Comparison of ENCODE assay signal across 15 cellular contexts in the genomic region with DNA sequence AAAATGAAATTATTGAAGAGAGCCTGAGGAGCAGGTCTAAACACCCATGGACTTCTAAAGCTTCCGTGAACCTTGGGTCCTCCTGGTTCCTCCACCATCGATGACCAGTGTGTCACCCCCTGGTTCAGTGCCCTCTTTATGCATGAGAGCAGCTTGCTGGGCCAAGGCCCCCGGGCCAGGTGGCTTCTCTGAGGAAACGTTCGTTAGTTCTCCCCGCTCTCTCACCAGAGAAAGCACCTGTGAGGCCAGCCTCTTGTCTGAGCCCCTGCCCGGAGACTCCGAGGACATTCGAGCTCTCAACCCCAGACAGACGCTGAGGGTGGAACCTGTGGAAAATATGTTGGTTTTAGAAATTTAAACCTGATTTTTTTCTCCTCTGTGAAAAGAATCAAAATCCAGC.
DNase-seq lines count a peak whose midpoint lies in the region; ATAC-seq, FAIRE-seq and TF ChIP-seq lines count a peak whose summit lies in the region.
"Had no signal": no experiment of that assay in that cellular context is flagged by ENCODE, and none has a peak within 500 bp of the region (broad histone marks: within the 10 kb centered on the region; RNA-seq: fewer than 3 reads in every experiment).

No MANE protein-coding gene starts in this region.

- TF ChIP-seq CTCF in GM23338 (conservative IDR thresholded peaks at IDR 0.05; ENCODE audit: low read depth in 2 of 2) = no peak
- TF ChIP-seq CTCF in neural cell (IDR thresholded peaks at IDR 0.05; ENCODE audit: poor library complexity, severe bottlenecking) = no peak
- TF ChIP-seq CTCF in type B pancreatic cell (conservative IDR thresholded peaks at IDR 0.05) = no peak
- TF ChIP-seq CTCF in pancreas (IDR thresholded peaks at IDR 0.05) = no peak

- H2AFZ ChIP-seq in GM23338 = no peak overlapping the region
- no peak overlapping the region for H2AFZ ChIP-seq in neural cell (ENCODE audit: low read depth, low read length)

- H3K4me3 ChIP-seq in BLaER1 (no peak overlapping the region), GM23338 (no peak overlapping the region), neural cell (ENCODE audit: low read length) (no peak overlapping the region), pancreas (no peak overlapping the region)
- H3K4me3 ChIP-seq: A549, GM12878, HAP-1 had no signal

- ATAC-seq in GM23338 = no peak
- no peak for ATAC-seq in pancreas
- ATAC-seq: A549, GM12878 had no signal

- no peak overlapping the region for H3K9ac ChIP-seq in BLaER1
- H3K9ac ChIP-seq in neural cell (ENCODE audit: low read length) = no peak overlapping the region

- H3K4me1 Mint-ChIP-seq in GM23338 (peaks cover 55% of the 10 kb centered on the region), type B pancreatic cell (ENCODE audit: unreplicated experiment) (peaks cover 35% of the 10 kb centered on the region)
- H3K4me1 Mint-ChIP-seq: CD4-positive, CD25-positive, alpha-beta regulatory T cell had no signal

- H3K9me3 ChIP-seq in BLaER1 (no peaks in the 10 kb centered on the region), neural cell (ENCODE audit: low read length) (no peaks in the 10 kb centered on the region), pancreas (no peaks in the 10 kb centered on the region)
- H3K9me3 ChIP-seq: A549, HAP-1 had no signal

- H3K27ac ChIP-seq in BLaER1 (no peak overlapping the region), GM23338 (ENCODE audit: low read depth) (no peak overlapping the region), neural cell (ENCODE audit: low read length) (peak overlapping the region; percentile 65), pancreas (no peak overlapping the region)
- H3K27ac ChIP-seq: A549, HL-60 had no signal

- H3K79me2 ChIP-seq in GM23338 (replicated peaks; ENCODE audit: insufficient read depth) (peaks cover 73% of the 10 kb centered on the region), neural cell (replicated peaks; ENCODE audit: insufficient read depth, low read length) (peaks cover 11% of the 10 kb centered on the region)

- FAIRE-seq in pancreas (lab: Jason Lieb, UNC) = no peak
- FAIRE-seq: A549, GM18507, H1 had no signal

- H3K9me2 ChIP-seq in GM23338 (ENCODE audit: insufficient read depth) (no peaks in the 10 kb centered on the region), neural cell (ENCODE audit: insufficient read depth, low read length) (no peaks in the 10 kb centered on the region)

- H3F3A ChIP-seq in GM23338 (replicated peaks; ENCODE audit: low read depth) (no peaks in the 10 kb centered on the region), neural cell (ENCODE audit: insufficient read depth, low read length, poor library complexity, severe bottlenecking) (no peaks in the 10 kb centered on the region)

- no peak for TF ChIP-seq RAD21 in neural cell (conservative IDR thresholded peaks at IDR 0.05)

- H3K27ac Mint-ChIP-seq in GM23338 (peak overlapping the region; percentile 19; the same call in 1 of the 2 replicates), type B pancreatic cell (peak overlapping the region; percentile 10)
- H3K27ac Mint-ChIP-seq: CD4-positive, CD25-positive, alpha-beta regulatory T cell had no signal

- H3K36me3 ChIP-seq in BLaER1 = no peaks in the 10 kb centered on the region
- no peaks in the 10 kb centered on the region for H3K36me3 ChIP-seq in GM23338 (ENCODE audit: insufficient read depth)
- no peaks in the 10 kb centered on the region for H3K36me3 ChIP-seq in neural cell (ENCODE audit: insufficient read depth, low read length)
- no peaks in the 10 kb centered on the region for H3K36me3 ChIP-seq in pancreas
- H3K36me3 ChIP-seq: HAP-1 had no signal

- DNase-seq in GM23338 (ENCODE audit: low spot score) (no peak), type B pancreatic cell (ENCODE audit: extremely low spot score, unreplicated experiment) (no peak), pancreas (no peak), DMS53 treated with DMSO at 0.1 percent for 48 hours (lab: John Stamatoyannopoulos, UW; ENCODE audit: unreplicated experiment) (no peak)
- DNase-seq in stimulated activated CD4-positive, alpha-beta T cell treated with anti-CD3 and anti-CD28 coated beads, Interleukin-15, amount 100 ng/mL, for 24 hours = no peak
- DNase-seq: CD4-positive, CD25-positive, alpha-beta regulatory T cell; DMS53 had no signal

- H3K9me3 Mint-ChIP-seq in GM23338 (no peaks in the 10 kb centered on the region), type B pancreatic cell (no peaks in the 10 kb centered on the region)

- H3K4me1 ChIP-seq in BLaER1 (peaks cover 45% of the 10 kb centered on the region), GM23338 (ENCODE audit: insufficient read depth) (peaks cover 41% of the 10 kb centered on the region), pancreas (no peaks in the 10 kb centered on the region)

- H3K4me3 Mint-ChIP-seq in GM23338 (no peak overlapping the region), type B pancreatic cell (no peak overlapping the region)
- H3K4me3 Mint-ChIP-seq: CD4-positive, CD25-positive, alpha-beta regulatory T cell had no signal

- H3K36me3 Mint-ChIP-seq in GM23338 (ENCODE audit: low read depth) (peaks cover 3% of the 10 kb centered on the region; the same call in 1 of the 3 replicates), type B pancreatic cell (no peaks in the 10 kb centered on the region)
- H3K36me3 Mint-ChIP-seq: CD4-positive, CD25-positive, alpha-beta regulatory T cell had no signal

- H3K4me2 ChIP-seq in BLaER1 (peak overlapping the region; percentile 41), GM23338 (no peak overlapping the region), neural cell (ENCODE audit: low read length) (no peak overlapping the region)
- H3K4me2 ChIP-seq: A549 had no signal

- WGBS in pancreas, 2 donors = 78 to 88% methylated on average over 10 of the region's 10 CpGs

- H3K27me3 Mint-ChIP-seq in GM23338 (ENCODE audit: insufficient read depth, low read depth, poor library complexity) (no peaks in the 10 kb centered on the region), type B pancreatic cell (peaks cover 8% of the 10 kb centered on the region)
- H3K27me3 Mint-ChIP-seq: CD4-positive, CD25-positive, alpha-beta regulatory T cell had no signal

- no peak for TF ChIP-seq EP300 in neural cell (conservative IDR thresholded peaks at IDR 0.05; ENCODE audit: poor library complexity, severe bottlenecking)

- H4K20me1 ChIP-seq in BLaER1 (no peaks in the 10 kb centered on the region), GM23338 (replicated peaks; ENCODE audit: insufficient read depth) (peaks cover 19% of the 10 kb centered on the region), neural cell (ENCODE audit: insufficient read depth) (no peaks in the 10 kb centered on the region)

- intact Hi-C loops in pancreas (cut with DNase I) = no loop called here

- H3K27me3 ChIP-seq in BLaER1 (no peaks in the 10 kb centered on the region), GM23338 (ENCODE audit: insufficient read depth) (no peaks in the 10 kb centered on the region), neural cell (ENCODE audit: insufficient read depth, low read depth, low read length) (no peaks in the 10 kb centered on the region), pancreas (no peaks in the 10 kb centered on the region)

TF ChIP-seq in GM23338, 12 proteins besides CTCF, POLR2A, EP300 and RAD21 (continues in another document):
- TF ChIP-seq, protein P1, sequence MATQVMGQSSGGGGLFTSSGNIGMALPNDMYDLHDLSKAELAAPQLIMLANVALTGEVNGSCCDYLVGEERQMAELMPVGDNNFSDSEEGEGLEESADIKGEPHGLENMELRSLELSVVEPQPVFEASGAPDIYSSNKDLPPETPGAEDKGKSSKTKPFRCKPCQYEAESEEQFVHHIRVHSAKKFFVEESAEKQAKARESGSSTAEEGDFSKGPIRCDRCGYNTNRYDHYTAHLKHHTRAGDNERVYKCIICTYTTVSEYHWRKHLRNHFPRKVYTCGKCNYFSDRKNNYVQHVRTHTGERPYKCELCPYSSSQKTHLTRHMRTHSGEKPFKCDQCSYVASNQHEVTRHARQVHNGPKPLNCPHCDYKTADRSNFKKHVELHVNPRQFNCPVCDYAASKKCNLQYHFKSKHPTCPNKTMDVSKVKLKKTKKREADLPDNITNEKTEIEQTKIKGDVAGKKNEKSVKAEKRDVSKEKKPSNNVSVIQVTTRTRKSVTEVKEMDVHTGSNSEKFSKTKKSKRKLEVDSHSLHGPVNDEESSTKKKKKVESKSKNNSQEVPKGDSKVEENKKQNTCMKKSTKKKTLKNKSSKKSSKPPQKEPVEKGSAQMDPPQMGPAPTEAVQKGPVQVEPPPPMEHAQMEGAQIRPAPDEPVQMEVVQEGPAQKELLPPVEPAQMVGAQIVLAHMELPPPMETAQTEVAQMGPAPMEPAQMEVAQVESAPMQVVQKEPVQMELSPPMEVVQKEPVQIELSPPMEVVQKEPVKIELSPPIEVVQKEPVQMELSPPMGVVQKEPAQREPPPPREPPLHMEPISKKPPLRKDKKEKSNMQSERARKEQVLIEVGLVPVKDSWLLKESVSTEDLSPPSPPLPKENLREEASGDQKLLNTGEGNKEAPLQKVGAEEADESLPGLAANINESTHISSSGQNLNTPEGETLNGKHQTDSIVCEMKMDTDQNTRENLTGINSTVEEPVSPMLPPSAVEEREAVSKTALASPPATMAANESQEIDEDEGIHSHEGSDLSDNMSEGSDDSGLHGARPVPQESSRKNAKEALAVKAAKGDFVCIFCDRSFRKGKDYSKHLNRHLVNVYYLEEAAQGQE (IDR thresholded peaks at IDR 0.05; ENCODE audit: unreplicated experiment) = no peak

TF ChIP-seq in neural cell, 6 proteins besides CTCF, POLR2A, EP300 and RAD21 (continues in another document):
- TF ChIP-seq MXI1 (conservative IDR thresholded peaks at IDR 0.05; ENCODE audit: poor library complexity, severe bottlenecking) = no peak
- no peak for TF ChIP-seq EZH2 (IDR thresholded peaks at IDR 0.05; ENCODE audit: borderline replicate concordance, insufficient read depth, low read length, poor library complexity, severe bottlenecking)
- no peak for TF ChIP-seq TAF1 (IDR thresholded peaks at IDR 0.05; ENCODE audit: low read depth)
- TF ChIP-seq SMC3 (conservative IDR thresholded peaks at IDR 0.05; ENCODE audit: poor library complexity) = no peak
- TF ChIP-seq POLR2AphosphoS5 (IDR thresholded peaks at IDR 0.05) = no peak
